Comparison of ENCODE assay signal across 14 cellular contexts in the genomic region with DNA sequence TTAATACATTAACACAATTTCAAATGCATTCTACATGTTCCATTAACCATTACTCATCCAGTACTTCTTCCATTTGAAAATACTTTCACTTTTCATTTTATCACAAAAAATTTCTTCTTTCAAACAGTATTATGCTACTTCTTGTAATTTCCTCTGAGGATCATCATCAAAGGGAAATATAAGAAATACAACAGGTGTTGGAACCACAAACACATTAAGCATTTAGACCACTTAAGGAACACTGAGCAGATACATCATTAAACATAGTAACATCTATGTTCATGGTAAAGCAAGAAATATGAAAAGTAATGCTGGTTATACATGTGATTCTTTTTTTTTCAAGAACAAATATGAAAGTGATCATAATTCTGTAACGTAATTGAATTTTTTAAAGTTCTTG.
A peak's percentile ranks its signal among the peaks of the same experiment; 100 is the strongest.
DNase-seq lines count a peak whose midpoint lies in the region; ATAC-seq and TF ChIP-seq lines count a peak whose summit lies in the region.
"Had no signal": no experiment of that assay in that cellular context is flagged by ENCODE, and none has a peak within 500 bp of the region (broad histone marks: within the 10 kb centered on the region; RNA-seq: fewer than 3 reads in every experiment).

No MANE protein-coding gene starts in this region.

- H3K4me2 ChIP-seq in DND-41 (ENCODE audit: insufficient read depth, low read length), result peak overlapping the region; percentile 58
- H3K4me2 ChIP-seq: A549; BLaER1 treated with 17β-estradiol and CSF1 and Interleukin-3, amounts not matched to agents 10 nM and 100 nM had no signal

- peaks cover 19% of the 10 kb centered on the region for H3K4me1 ChIP-seq in DND-41 (ENCODE audit: insufficient read depth, low read length)
- H3K4me1 ChIP-seq in A673 (ENCODE audit: insufficient read depth, low read length, poor library complexity, severe bottlenecking), result no peaks in the 10 kb centered on the region
- H3K4me1 ChIP-seq: A549; BLaER1 treated with 17β-estradiol and CSF1 and Interleukin-3, amounts not matched to agents 10 nM and 100 nM had no signal

- peak overlapping the region; percentile 56 for H2AFZ ChIP-seq in DND-41 (ENCODE audit: low read depth, low read length)

- H3K79me2 ChIP-seq in DND-41 (ENCODE audit: insufficient read depth, low read length), result no peaks in the 10 kb centered on the region

- H3K9me3 ChIP-seq in DND-41 (ENCODE audit: insufficient read depth, low read length, severe bottlenecking), result no peaks in the 10 kb centered on the region
- H3K9me3 ChIP-seq in A673 (ENCODE audit: low read depth, low read length, poor library complexity, severe bottlenecking), result no peaks in the 10 kb centered on the region
- H3K9me3 ChIP-seq: A549; BLaER1 treated with 17β-estradiol and CSF1 and Interleukin-3, amounts not matched to agents 10 nM and 100 nM had no signal

- H3K4me3 ChIP-seq in DND-41 (ENCODE audit: low read depth in 1 of 2, low read length in 2 of 2) (peak overlapping the region in 1 of 2 experiments; percentile 38; a peak in 1 of 4 replicates), WI38 (ENCODE audit: low read depth, low read length) (peak overlapping the region; percentile 2; the same call in 1 of the 2 replicates), A673 (ENCODE audit: low read depth, low read length, poor library complexity, severe bottlenecking) (no peak overlapping the region)
- H3K4me3 ChIP-seq: A549; BLaER1 treated with 17β-estradiol and CSF1 and Interleukin-3, amounts not matched to agents 10 nM and 100 nM had no signal

- intact Hi-C loops in A673 (cut with micrococcal nuclease; ENCODE audit: unreplicated experiment), result no loop called here

- CTCF ChIA-PET in A673 (lab: Charles Lee), result no interaction called here

- ATAC-seq in DND-41 (ENCODE audit: insufficient read depth, low read depth), result peak; percentile 98
- ATAC-seq in activated CD4-positive, CD25-positive, alpha-beta regulatory T cell treated with anti-CD3 and anti-CD28 coated beads, Interleukin-2, amount 50 U/mL, for 24 hours, result no peak
- ATAC-seq: A549 had no signal

- H3K27me3 ChIP-seq in DND-41 (ENCODE audit: insufficient read depth, low read length, poor library complexity) (no peaks in the 10 kb centered on the region), A673 (replicated peaks; ENCODE audit: insufficient read depth, low read depth, low read length, poor library complexity) (no peaks in the 10 kb centered on the region)
- H3K27me3 ChIP-seq: BLaER1 treated with 17β-estradiol and CSF1 and Interleukin-3, amounts not matched to agents 10 nM and 100 nM had no signal

- POLR2A ChIA-PET in A673 (lab: Charles Lee; ENCODE audit: low non-redundant PET), result no interaction called here

- BruUV-seq in A673 (replicated peaks; lab: Mats Ljungman, UMichigan), result no TSS peak

- H3K36me3 ChIP-seq in DND-41 (ENCODE audit: insufficient read depth, low read length) (no peaks in the 10 kb centered on the region), A673 (ENCODE audit: insufficient read depth, low read length, poor library complexity, severe bottlenecking) (no peaks in the 10 kb centered on the region)
- H3K36me3 ChIP-seq: BLaER1 treated with 17β-estradiol and CSF1 and Interleukin-3, amounts not matched to agents 10 nM and 100 nM had no signal

- H4K20me1 ChIP-seq in DND-41 (ENCODE audit: insufficient read depth, low read length), result no peaks in the 10 kb centered on the region
- H4K20me1 ChIP-seq: BLaER1 treated with 17β-estradiol and CSF1 and Interleukin-3, amounts not matched to agents 10 nM and 100 nM had no signal

- TF ChIP-seq CTCF in DND-41 (IDR thresholded peaks at IDR 0.05; ENCODE audit: borderline replicate concordance, extremely low read depth, low read length, poor library complexity, severe bottlenecking) (no peak), WI38 (IDR thresholded peaks at IDR 0.05; ENCODE audit: low read depth, low read length) (no peak), A673 (conservative IDR thresholded peaks at IDR 0.05; ENCODE audit: low read depth, low read length) (no peak)

- H3K9ac ChIP-seq in DND-41 (ENCODE audit: low read depth, low read length), result peak overlapping the region; percentile 39
- H3K9ac ChIP-seq: BLaER1 treated with 17β-estradiol and CSF1 and Interleukin-3, amounts not matched to agents 10 nM and 100 nM had no signal

- no peak for DNase-seq in DND-41
- DNase-seq in LHCN-M2 (ENCODE audit: low read depth), result peak; percentile 30
- DNase-seq in A673 (ENCODE audit: low spot score), result no peak
- no peak for DNase-seq in activated CD4-positive, alpha-beta T cell treated with anti-CD3 and anti-CD28 coated beads, Interleukin-2, amount 50 U/mL, for 4 hours
- no peak for DNase-seq in cerebellar nuclear complex (lab: John Stamatoyannopoulos, UW)
- DNase-seq: CD8-positive, alpha-beta memory T cell; COR-L47; GF-D8; H9; KG1 had no signal

- peak overlapping the region; percentile 75 for H3K27ac ChIP-seq in DND-41 (ENCODE audit: low read length)
- H3K27ac ChIP-seq in A673 (ENCODE audit: low read depth, low read length, poor library complexity, severe bottlenecking), result no peak overlapping the region
- H3K27ac ChIP-seq: A549; BLaER1 treated with 17β-estradiol and CSF1 and Interleukin-3, amounts not matched to agents 10 nM and 100 nM had no signal
